8 cellular contexts compared by ENCODE assay signal in the genomic region with DNA sequence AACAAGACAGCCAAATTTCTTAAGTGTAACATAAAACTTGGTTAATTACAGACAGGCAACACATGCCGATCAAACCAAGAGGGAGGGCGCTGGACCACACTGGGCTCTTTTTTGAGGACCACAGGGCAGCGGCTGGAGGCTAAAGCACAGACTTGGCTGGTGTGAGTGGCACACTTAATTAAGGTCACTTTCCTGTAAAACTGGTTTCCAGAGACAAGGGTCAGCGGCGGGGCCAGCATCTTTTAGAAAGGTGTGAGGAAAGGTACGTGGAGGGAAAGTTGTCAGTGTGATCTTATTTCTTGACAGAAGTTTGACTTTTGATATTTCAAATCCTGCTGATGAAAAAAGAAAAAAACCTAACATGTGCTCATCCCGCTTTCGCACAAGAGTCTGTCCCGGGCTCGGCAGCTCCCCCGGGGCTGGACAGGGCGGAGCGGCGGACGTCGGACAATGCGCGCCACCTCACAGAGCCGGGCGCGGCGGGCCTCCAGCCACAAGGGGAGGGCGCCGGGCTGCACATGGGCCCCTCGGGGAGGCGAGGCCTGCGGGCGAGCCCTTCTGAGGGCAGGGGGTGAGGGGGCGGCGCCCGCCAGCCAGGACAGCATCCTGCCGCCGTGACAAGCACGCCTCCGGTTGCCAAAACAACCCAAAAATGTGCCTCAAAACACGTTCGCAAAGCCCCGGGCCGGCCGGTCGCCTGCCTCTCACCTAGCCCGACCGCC. TPM values are rescaled to one million over a fixed set of nuclear protein-coding genes. Genes with fewer than 3 reads are reported as not detected.
DNase-seq lines count a peak whose midpoint lies in the region; ATAC-seq and TF ChIP-seq lines count a peak whose summit lies in the region.

No MANE protein-coding gene starts in this region.

- H3K36me3 Mint-ChIP-seq in T-helper 2 cell treated with Interferon-gamma antibody and Interleukin-4, amounts not matched to agents 5 μg/mL and 100 μg/mL, for 36 hours (ENCODE audit: low read depth): peaks cover 1% of the 10 kb centered on the region

- H3K4me1 Mint-ChIP-seq in T-helper 2 cell treated with Interferon-gamma antibody and Interleukin-4, amounts not matched to agents 5 μg/mL and 100 μg/mL, for 36 hours (ENCODE audit: low read depth): peaks cover 21% of the 10 kb centered on the region

- TF ChIP-seq CTCF in esophagus muscularis mucosa (IDR thresholded peaks at IDR 0.05): peak in 1 of 3 experiments; percentile 4

- peak overlapping the region; percentile 92 for H3K4me3 Mint-ChIP-seq in T-helper 2 cell treated with Interferon-gamma antibody and Interleukin-4, amounts not matched to agents 5 μg/mL and 100 μg/mL, for 36 hours

- no peak for TF ChIP-seq POLR2A in esophagus muscularis mucosa (IDR thresholded peaks at IDR 0.05; ENCODE audit: low read depth)

- 20% methylated on average over 32 of the region's 43 CpGs for WGBS in esophagus muscularis mucosa

- H3K27me3 Mint-ChIP-seq in T-helper 2 cell treated with Interferon-gamma antibody and Interleukin-4, amounts not matched to agents 5 μg/mL and 100 μg/mL, for 36 hours (ENCODE audit: low read depth): peaks cover 75% of the 10 kb centered on the region

- H3K4me3 ChIP-seq in esophagus muscularis mucosa: peak overlapping the region; percentile 72 to 83 (median 77)

- DNase-seq in A172 (ENCODE audit: low spot score): peak; percentile 25
- DNase-seq in T-helper 2 cell treated with Interferon-gamma antibody and Interleukin-4, amounts not matched to agents 5 μg/mL and 100 μg/mL, for 36 hours (ENCODE audit: low spot score): no peak
- no peak for DNase-seq in esophagus muscularis mucosa (ENCODE audit: extremely low spot score)
- peak; percentile 59 for DNase-seq in myocyte (ENCODE audit: low read depth)
- DNase-seq in activated CD4-positive, CD25-positive, alpha-beta regulatory T cell treated with anti-CD3 and anti-CD28 coated beads, Interleukin-2, amount 50 U/mL, for 72 hours: no peak
- no peak for DNase-seq in activated effector memory CD4-positive, alpha-beta T cell treated with anti-CD3 and anti-CD28 coated beads, Interleukin-2, amount 50 U/mL, for 16 hours

- peak; percentile 42 for ATAC-seq in GM18511 (IDR thresholded peaks at IDR 0.05; ENCODE audit: unreplicated experiment)
- ATAC-seq in HG03039 (IDR thresholded peaks at IDR 0.05; ENCODE audit: unreplicated experiment): peak; percentile 29

- no peak for TF ChIP-seq EP300 in esophagus muscularis mucosa (IDR thresholded peaks at IDR 0.05)

- intact Hi-C loops in esophagus muscularis mucosa (cut with DNase I): loop anchor here (5.0 to 10.0 kb wide), 3 partner anchors 93 to 283 kb away; partner anchors contain the start of genes INTU and LARP1B

- peak overlapping the region; percentile 81 to 87 (median 86) for H3K27ac ChIP-seq in esophagus muscularis mucosa (replicated peaks in 1 of 4)

- H3K27ac Mint-ChIP-seq in T-helper 2 cell treated with Interferon-gamma antibody and Interleukin-4, amounts not matched to agents 5 μg/mL and 100 μg/mL, for 36 hours: no peak overlapping the region

- H3K4me1 ChIP-seq in esophagus muscularis mucosa: peaks cover 0 to 24% (median 14%) of the 10 kb centered on the region in 4 donors

- no peaks in the 10 kb centered on the region for H3K9me3 ChIP-seq in esophagus muscularis mucosa

- H3K36me3 ChIP-seq in esophagus muscularis mucosa: no peaks in the 10 kb centered on the region

- no peaks in the 10 kb centered on the region for H3K27me3 ChIP-seq in esophagus muscularis mucosa

- no peaks in the 10 kb centered on the region for H3K9me3 Mint-ChIP-seq in T-helper 2 cell treated with Interferon-gamma antibody and Interleukin-4, amounts not matched to agents 5 μg/mL and 100 μg/mL, for 36 hours

RNA-seq across cellular contexts. Expression of gene HSPA4L, which starts 0.7 kb away (rescaled TPM):
- total RNA-seq in A172 (2014; rRNA removed; shearing (Covaris generic)): 13.1 and 13.2 TPM in 2 replicates
- 1 to 10 TPM; 5.0 to 8.7 (median 6.8) TPM for total RNA-seq in esophagus muscularis mucosa
- total RNA-seq in myocyte: 11.6 and 18.1 TPM in 2 replicates
- polyA plus RNA-seq in myocyte (2012): 3.0 TPM

RNA-seq across cellular contexts. Expression of gene SLC25A31, which starts 51.3 kb away (rescaled TPM):
- not detected in 2 replicates for total RNA-seq in A172 (2014; rRNA removed; shearing (Covaris generic))
- not detected for total RNA-seq in esophagus muscularis mucosa
- not detected in 2 replicates for total RNA-seq in myocyte
- not detected for polyA plus RNA-seq in myocyte (2012)

Comparison
In these comparisons a context has a peak if more than half of its experiments do, and no peak if none do; other contexts are left out.
1. DNase-seq: peak in A172 (single experiment) and myocyte (single experiment); none in T-helper 2 cell treated with Interferon-gamma antibody and Interleukin-4, amounts not matched to agents 5 μg/mL and 100 μg/mL, for 36 hours (single experiment), esophagus muscularis mucosa (single experiment), activated CD4-positive, CD25-positive, alpha-beta regulatory T cell treated with anti-CD3 and anti-CD28 coated beads, Interleukin-2, amount 50 U/mL, for 72 hours (single experiment) and activated effector memory CD4-positive, alpha-beta T cell treated with anti-CD3 and anti-CD28 coated beads, Interleukin-2, amount 50 U/mL, for 16 hours (single experiment).